9 cellular contexts compared by ENCODE assay signal in the genomic region with DNA sequence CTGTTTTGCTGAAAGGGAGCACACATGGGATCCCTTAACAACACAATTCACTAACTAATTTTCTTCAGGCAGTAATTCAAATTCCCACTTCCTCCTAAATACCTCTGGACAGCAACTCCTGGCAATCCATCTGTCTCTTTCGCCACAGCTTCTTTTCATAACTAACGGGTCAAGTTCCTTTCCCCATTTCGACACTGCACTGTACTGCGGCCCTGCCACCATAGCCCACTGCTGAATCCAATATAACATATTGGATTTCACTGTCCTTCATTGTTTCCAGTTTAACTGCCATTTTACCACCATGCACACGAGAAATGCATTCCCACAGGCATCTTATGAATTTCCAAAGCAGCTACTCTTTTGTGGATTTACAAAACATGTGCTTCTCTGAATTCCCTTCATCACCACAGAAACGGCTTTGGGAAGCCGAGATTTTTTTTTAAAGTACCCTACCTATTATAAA. TPM values are rescaled to one million over a fixed set of nuclear protein-coding genes. Genes with fewer than 3 reads are reported as not detected.
A peak's percentile ranks its signal among the peaks of the same experiment; 100 is the strongest.
DNase-seq lines count a peak whose midpoint lies in the region; ATAC-seq and TF ChIP-seq lines count a peak whose summit lies in the region.
"Had no signal": no experiment of that assay in that cellular context is flagged by ENCODE, and none has a peak within 500 bp of the region (broad histone marks: within the 10 kb centered on the region; RNA-seq: fewer than 3 reads in every experiment).

No MANE protein-coding gene starts in this region.

- WGBS in lung, 2 donors, result 1 to 5% methylated on average over 7 of the region's 7 CpGs

- DNase-seq in NCI-H1417 (lab: John Stamatoyannopoulos, UW) (peak; percentile 18 to 70 (median 36)), NCI-H1417 treated with DMSO at 0.1 percent for 48 hours (lab: John Stamatoyannopoulos, UW) (no peak), NCI-H524 treated with DMSO at 0.1 percent for 48 hours (lab: John Stamatoyannopoulos, UW) (peak; percentile 65), choroid plexus epithelial cell (ENCODE audit: low read depth) (peak; percentile 80), lung (ENCODE audit: low spot score) (peak; percentile 45), glutamatergic neuron (no peak), omental fat pad (ENCODE audit: low spot score) (no peak)
- DNase-seq in activated naive CD8-positive, alpha-beta T cell treated with anti-CD3 and anti-CD28 coated beads, Interleukin-2, amount 50 U/mL, for 24 hours, result no peak

- H3K4me3 Mint-ChIP-seq in glutamatergic neuron (ENCODE audit: unreplicated experiment), result no peak overlapping the region
- H3K4me3 Mint-ChIP-seq in activated naive CD8-positive, alpha-beta T cell treated with anti-CD3 and anti-CD28 coated beads, Interleukin-2, amount 50 U/mL, for 24 hours, result no peak overlapping the region
- H3K4me3 Mint-ChIP-seq: activated naive CD8-positive, alpha-beta T cell had no signal

- peaks cover 8% of the 10 kb centered on the region for H3K4me1 Mint-ChIP-seq in glutamatergic neuron (ENCODE audit: low read depth, unreplicated experiment)
- H3K4me1 Mint-ChIP-seq in activated naive CD8-positive, alpha-beta T cell treated with anti-CD3 and anti-CD28 coated beads, Interleukin-2, amount 50 U/mL, for 24 hours, result peaks cover 29% of the 10 kb centered on the region

- peaks cover 5 to 13% of the 10 kb centered on the region in 2 donors for H3K4me1 ChIP-seq in lung (ENCODE audit: control insufficient read depth in 2 of 2, insufficient read depth in 2 of 2, low read length in 2 of 2)

- H3K27ac Mint-ChIP-seq in glutamatergic neuron (ENCODE audit: unreplicated experiment), result no peak overlapping the region
- H3K27ac Mint-ChIP-seq in activated naive CD8-positive, alpha-beta T cell treated with anti-CD3 and anti-CD28 coated beads, Interleukin-2, amount 50 U/mL, for 24 hours, result no peak overlapping the region
- H3K27ac Mint-ChIP-seq: activated naive CD8-positive, alpha-beta T cell had no signal

- no peaks in the 10 kb centered on the region for H3K36me3 Mint-ChIP-seq in glutamatergic neuron (ENCODE audit: unreplicated experiment)
- H3K36me3 Mint-ChIP-seq in activated naive CD8-positive, alpha-beta T cell treated with anti-CD3 and anti-CD28 coated beads, Interleukin-2, amount 50 U/mL, for 24 hours (ENCODE audit: low read depth), result no peaks in the 10 kb centered on the region
- H3K36me3 Mint-ChIP-seq: activated naive CD8-positive, alpha-beta T cell had no signal

- H3K4me3 ChIP-seq in choroid plexus epithelial cell (ENCODE audit: low read depth, low read length) (peak overlapping the region; percentile 85), lung (no peak overlapping the region)

- H3K9me3 Mint-ChIP-seq in glutamatergic neuron (ENCODE audit: unreplicated experiment), result peaks cover 8% of the 10 kb centered on the region
- no peaks in the 10 kb centered on the region for H3K9me3 Mint-ChIP-seq in activated naive CD8-positive, alpha-beta T cell treated with anti-CD3 and anti-CD28 coated beads, Interleukin-2, amount 50 U/mL, for 24 hours

- H3K9me3 ChIP-seq in lung (ENCODE audit: control insufficient read depth in 2 of 2, insufficient read depth in 1 of 2, low read length in 1 of 2), result no peaks in the 10 kb centered on the region

- H3K27me3 Mint-ChIP-seq in glutamatergic neuron (ENCODE audit: unreplicated experiment), result peaks cover 4% of the 10 kb centered on the region
- no peaks in the 10 kb centered on the region for H3K27me3 Mint-ChIP-seq in activated naive CD8-positive, alpha-beta T cell treated with anti-CD3 and anti-CD28 coated beads, Interleukin-2, amount 50 U/mL, for 24 hours
- H3K27me3 Mint-ChIP-seq: activated naive CD8-positive, alpha-beta T cell had no signal

- ATAC-seq in lung (ENCODE audit: insufficient read depth, low FRiP score), result no peak
- ATAC-seq in activated naive CD8-positive, alpha-beta T cell treated with anti-CD3 and anti-CD28 coated beads, Interleukin-2, amount 50 U/mL, for 24 hours, result no peak
- no peak for ATAC-seq in omental fat pad (ENCODE audit: low FRiP score)

- no peaks in the 10 kb centered on the region for H3K36me3 ChIP-seq in lung (ENCODE audit: control insufficient read depth in 2 of 2, insufficient read depth in 2 of 2, low read length in 2 of 2)

- TF ChIP-seq CTCF in choroid plexus epithelial cell (conservative IDR thresholded peaks at IDR 0.05; ENCODE audit: low read depth, low read length) (no peak), lung (IDR thresholded peaks at IDR 0.05; ENCODE audit: control extremely low read depth, extremely low read depth) (no peak), glutamatergic neuron (IDR thresholded peaks at IDR 0.05; ENCODE audit: partially characterized antibody, unreplicated experiment) (no peak), omental fat pad (IDR thresholded peaks at IDR 0.05) (no peak)

- peak overlapping the region in 1 of 2 donors; percentile 92 for H3K27ac ChIP-seq in lung (ENCODE audit: low read depth in 1 of 2, low read length in 1 of 2)

- H3K27me3 ChIP-seq in lung (ENCODE audit: control insufficient read depth, insufficient read depth), result no peaks in the 10 kb centered on the region

RNA-seq across cellular contexts. Expression of a gene that starts 1.4 kb away (rescaled TPM):
- total RNA-seq in lung (10 to 100 TPM; 34.8 to 38.5 TPM), glutamatergic neuron (ENCODE audit: unreplicated experiment) (76.1 TPM), omental fat pad (10 to 100 TPM; 21.3 to 46.0 (median 28.5) TPM)
- polyA plus RNA-seq in lung, result 10 to 100 TPM in 1 of 2 donors, 1 to 10 TPM in 1; 9.0 to 10.8 TPM

RNA-seq across cellular contexts. Expression of a gene that starts 34.8 kb away (rescaled TPM):
- total RNA-seq in lung (1,000 to 10,000 TPM in 1 of 2 donors, 100 to 1,000 TPM in 1; 846 to 1,066 TPM), glutamatergic neuron (ENCODE audit: unreplicated experiment) (643 TPM), omental fat pad (1,000 to 10,000 TPM; 1,698 to 2,828 (median 2,343) TPM)
- polyA plus RNA-seq in lung, result 1,000 to 10,000 TPM; 2,410 to 2,710 TPM

Comparison
In these comparisons a context has a peak if more than half of its experiments do, and no peak if none do; other contexts are left out.
1. DNase-seq: peak in NCI-H1417 (3 of 3), NCI-H524 treated with DMSO at 0.1 percent for 48 hours (single experiment), choroid plexus epithelial cell (single experiment) and lung (single experiment); none in NCI-H1417 treated with DMSO at 0.1 percent for 48 hours (single experiment), glutamatergic neuron (single experiment), activated naive CD8-positive, alpha-beta T cell treated with anti-CD3 and anti-CD28 coated beads, Interleukin-2, amount 50 U/mL, for 24 hours (single experiment) and omental fat pad (single experiment).